In the genomic region with DNA sequence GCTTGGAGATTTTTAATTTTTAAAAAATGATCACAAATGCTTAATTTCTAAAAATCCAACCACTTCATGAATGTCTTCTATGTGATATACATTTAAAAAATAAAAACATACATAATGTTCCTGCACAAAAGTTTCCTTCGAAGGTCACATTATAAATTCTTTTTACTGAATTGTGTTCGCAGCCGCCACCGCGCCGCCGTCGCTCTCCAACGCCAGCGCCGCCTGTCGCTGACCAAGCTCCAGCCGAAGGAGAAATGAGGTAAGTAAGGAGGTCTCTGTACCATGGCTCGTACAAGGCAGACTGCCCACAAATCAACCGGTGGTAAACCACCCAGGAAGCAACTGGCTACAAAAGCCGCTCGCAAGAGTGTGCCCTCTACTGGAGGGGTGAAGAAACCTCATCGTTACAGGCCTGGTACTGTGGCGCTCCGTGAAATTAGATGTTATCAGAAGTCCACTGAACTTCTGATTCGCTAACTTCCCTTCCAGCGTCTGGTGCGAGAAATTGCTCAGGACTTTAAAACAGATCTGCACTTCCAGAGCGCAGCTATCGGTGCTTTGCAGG, we compare ENCODE assay signal across 21 cellular contexts. TPM values are rescaled to one million over a fixed set of nuclear protein-coding genes. Genes with fewer than 3 reads are reported as not detected.
"Had no signal": no experiment of that assay in that cellular context is flagged by ENCODE, and none has a peak within 500 bp of the region (broad histone marks: within the 10 kb centered on the region; RNA-seq: fewer than 3 reads in every experiment).

No MANE protein-coding gene starts in this region.

- H3K27ac Mint-ChIP-seq: activated naive CD8-positive, alpha-beta T cell treated with anti-CD3 and anti-CD28 coated beads, Interleukin-2, amount 10 ng/mL, durations not matched to agents 7 days and 5 days; activated T-helper 1 cell treated with anti-CD3 and anti-CD28 coated beads, Interleukin-12 subunit alpha, Interleukin-12 subunit beta, Interleukin-2, Interleukin-4 antibody, amounts not matched to agents 30 ng/mL and 10 ng/mL and 1 ng/mL, durations not matched to agents 14 hours and 24 hours and 36 hours; naive thymus-derived CD8-positive, alpha-beta T cell had no signal

- H3K9me3 Mint-ChIP-seq: activated naive CD8-positive, alpha-beta T cell treated with anti-CD3 and anti-CD28 coated beads, Interleukin-2, amount 10 ng/mL, durations not matched to agents 7 days and 5 days; activated T-helper 1 cell treated with anti-CD3 and anti-CD28 coated beads, Interleukin-12 subunit alpha, Interleukin-12 subunit beta, Interleukin-2, Interleukin-4 antibody, amounts not matched to agents 30 ng/mL and 10 ng/mL and 1 ng/mL, durations not matched to agents 14 hours and 24 hours and 36 hours had no signal

- H3K36me3 ChIP-seq: colonic mucosa, esophagus muscularis mucosa, left lung, tibial nerve, vagina had no signal

- H2AFZ ChIP-seq: hepatocyte had no signal

- H3K27ac ChIP-seq: colonic mucosa, esophagus muscularis mucosa, hepatocyte, left lung, tibial nerve, vagina had no signal

- H3K27me3 Mint-ChIP-seq: activated naive CD8-positive, alpha-beta T cell treated with anti-CD3 and anti-CD28 coated beads, Interleukin-2, amount 10 ng/mL, durations not matched to agents 7 days and 5 days; brain; naive thymus-derived CD8-positive, alpha-beta T cell had no signal

- H3K9me3 ChIP-seq: colonic mucosa, esophagus muscularis mucosa, tibial nerve, vagina had no signal

- H3K4me2 ChIP-seq: hepatocyte had no signal

- DNase-seq: activated CD4-positive, alpha-beta T cell treated with anti-CD3 and anti-CD28 coated beads, Interleukin-2, amount 50 U/mL, for 1 hour; activated CD8-positive, alpha-beta memory T cell treated with anti-CD3 and anti-CD28 coated beads for 24 hours; activated naive CD4-positive, alpha-beta T cell; activated naive CD8-positive, alpha-beta T cell treated with anti-CD3 and anti-CD28 coated beads, Interleukin-2, amount 10 ng/mL, durations not matched to agents 7 days and 5 days; central memory CD4-positive, alpha-beta T cell; colonic mucosa; left lung; naive thymus-derived CD8-positive, alpha-beta T cell; retina; stimulated activated CD4-positive, alpha-beta T cell treated with anti-CD3 and anti-CD28 coated beads, Interleukin-4, amount 100 ng/mL, for 1 hour; stimulated activated naive CD4-positive, alpha-beta T cell had no signal

- FAIRE-seq: keratinocyte had no signal

- H3K4me1 ChIP-seq: colonic mucosa, esophagus muscularis mucosa, left lung, tibial nerve, vagina had no signal

- H3K27me3 ChIP-seq: colonic mucosa, esophagus muscularis mucosa, hepatocyte, left lung, tibial nerve, vagina had no signal

- H3K4me1 Mint-ChIP-seq: brain had no signal

- H3K79me2 ChIP-seq: hepatocyte had no signal

- H3K4me3 ChIP-seq: colonic mucosa, esophagus muscularis mucosa, hepatocyte, left lung, tibial nerve, vagina had no signal

- H3K4me3 Mint-ChIP-seq: activated naive CD8-positive, alpha-beta T cell treated with anti-CD3 and anti-CD28 coated beads, Interleukin-2, amount 10 ng/mL, durations not matched to agents 7 days and 5 days; activated T-helper 1 cell treated with anti-CD3 and anti-CD28 coated beads, Interleukin-12 subunit alpha, Interleukin-12 subunit beta, Interleukin-2, Interleukin-4 antibody, amounts not matched to agents 30 ng/mL and 10 ng/mL and 1 ng/mL, durations not matched to agents 14 hours and 24 hours and 36 hours; brain; naive thymus-derived CD8-positive, alpha-beta T cell had no signal

RNA-seq across cellular contexts. Expression of a gene that starts 48.8 kb away (rescaled TPM):
- total RNA-seq: activated naive CD8-positive, alpha-beta T cell treated with anti-CD3 and anti-CD28 coated beads, Interleukin-2, amount 10 ng/mL, durations not matched to agents 7 days and 5 days; colonic mucosa; esophagus muscularis mucosa; glomerular endothelial cell; left lung; mucosa of gallbladder; naive thymus-derived CD8-positive, alpha-beta T cell; subcutaneous adipose tissue; tibial nerve; vagina had no signal
- polyA plus RNA-seq: hepatocyte; keratinocyte; naive thymus-derived CD8-positive, alpha-beta T cell had no signal
